1 cellular context compared by ENCODE assay signal in the genomic region with DNA sequence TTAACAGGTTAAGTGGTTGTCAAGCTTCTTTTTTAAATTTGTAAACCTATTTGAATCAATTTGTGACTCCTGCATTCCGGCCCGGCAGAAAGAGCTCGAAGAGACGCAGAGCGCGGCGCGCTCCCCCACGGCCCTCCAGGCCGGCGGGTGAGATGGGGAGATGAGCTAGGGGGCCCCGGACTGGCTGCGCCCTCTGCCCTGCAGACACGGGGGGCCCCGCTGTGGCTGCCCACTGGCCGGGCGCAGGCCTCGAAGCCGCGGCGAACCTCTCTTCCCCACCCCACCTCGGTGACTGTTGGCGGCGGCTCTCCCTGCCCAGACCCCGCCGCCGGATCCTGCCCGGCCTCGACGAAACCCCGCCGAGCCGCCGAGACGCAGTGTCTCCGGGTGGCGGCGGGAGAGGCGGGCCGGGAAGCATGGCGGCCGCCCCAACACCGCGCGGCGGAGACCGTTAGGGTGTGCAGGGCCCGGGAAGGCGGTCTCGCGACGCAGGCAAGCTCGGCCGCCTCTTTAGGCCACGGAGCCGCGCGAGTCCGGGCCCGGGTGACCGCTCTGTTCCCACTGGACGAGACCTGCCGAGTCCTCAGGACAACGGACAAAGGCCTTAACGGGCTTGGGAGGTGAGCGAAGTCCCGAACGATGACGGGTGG.
TF ChIP-seq lines count a peak whose summit lies in the region.

No MANE protein-coding gene starts in this region.

TF ChIP-seq in H1, 55 proteins besides CTCF, POLR2A, EP300 and RAD21:
- no peak for TF ChIP-seq SP4 (IDR thresholded peaks at IDR 0.05; ENCODE audit: low read length)
- no peak for TF ChIP-seq MAFK (IDR thresholded peaks at IDR 0.05; ENCODE audit: low read depth, low read length)
- TF ChIP-seq SRF (IDR thresholded peaks at IDR 0.05; ENCODE audit: low read depth, low read length), result no peak
- TF ChIP-seq CTBP2 (IDR thresholded peaks at IDR 0.05; ENCODE audit: borderline replicate concordance, insufficient read depth, insufficient read length, low read length), result no peak
- TF ChIP-seq SIN3A (conservative IDR thresholded peaks at IDR 0.05 in 1 of 2, IDR thresholded peaks at IDR 0.05 in 1 of 2; ENCODE audit: low read depth in 1 of 2, low read length in 2 of 2), result no peak
- no peak for TF ChIP-seq JUND (IDR thresholded peaks at IDR 0.05; ENCODE audit: low read length)
- no peak for TF ChIP-seq ZNF274 (IDR thresholded peaks at IDR 0.05; ENCODE audit: borderline replicate concordance, extremely low read depth, low read length)
- TF ChIP-seq, protein P1, sequence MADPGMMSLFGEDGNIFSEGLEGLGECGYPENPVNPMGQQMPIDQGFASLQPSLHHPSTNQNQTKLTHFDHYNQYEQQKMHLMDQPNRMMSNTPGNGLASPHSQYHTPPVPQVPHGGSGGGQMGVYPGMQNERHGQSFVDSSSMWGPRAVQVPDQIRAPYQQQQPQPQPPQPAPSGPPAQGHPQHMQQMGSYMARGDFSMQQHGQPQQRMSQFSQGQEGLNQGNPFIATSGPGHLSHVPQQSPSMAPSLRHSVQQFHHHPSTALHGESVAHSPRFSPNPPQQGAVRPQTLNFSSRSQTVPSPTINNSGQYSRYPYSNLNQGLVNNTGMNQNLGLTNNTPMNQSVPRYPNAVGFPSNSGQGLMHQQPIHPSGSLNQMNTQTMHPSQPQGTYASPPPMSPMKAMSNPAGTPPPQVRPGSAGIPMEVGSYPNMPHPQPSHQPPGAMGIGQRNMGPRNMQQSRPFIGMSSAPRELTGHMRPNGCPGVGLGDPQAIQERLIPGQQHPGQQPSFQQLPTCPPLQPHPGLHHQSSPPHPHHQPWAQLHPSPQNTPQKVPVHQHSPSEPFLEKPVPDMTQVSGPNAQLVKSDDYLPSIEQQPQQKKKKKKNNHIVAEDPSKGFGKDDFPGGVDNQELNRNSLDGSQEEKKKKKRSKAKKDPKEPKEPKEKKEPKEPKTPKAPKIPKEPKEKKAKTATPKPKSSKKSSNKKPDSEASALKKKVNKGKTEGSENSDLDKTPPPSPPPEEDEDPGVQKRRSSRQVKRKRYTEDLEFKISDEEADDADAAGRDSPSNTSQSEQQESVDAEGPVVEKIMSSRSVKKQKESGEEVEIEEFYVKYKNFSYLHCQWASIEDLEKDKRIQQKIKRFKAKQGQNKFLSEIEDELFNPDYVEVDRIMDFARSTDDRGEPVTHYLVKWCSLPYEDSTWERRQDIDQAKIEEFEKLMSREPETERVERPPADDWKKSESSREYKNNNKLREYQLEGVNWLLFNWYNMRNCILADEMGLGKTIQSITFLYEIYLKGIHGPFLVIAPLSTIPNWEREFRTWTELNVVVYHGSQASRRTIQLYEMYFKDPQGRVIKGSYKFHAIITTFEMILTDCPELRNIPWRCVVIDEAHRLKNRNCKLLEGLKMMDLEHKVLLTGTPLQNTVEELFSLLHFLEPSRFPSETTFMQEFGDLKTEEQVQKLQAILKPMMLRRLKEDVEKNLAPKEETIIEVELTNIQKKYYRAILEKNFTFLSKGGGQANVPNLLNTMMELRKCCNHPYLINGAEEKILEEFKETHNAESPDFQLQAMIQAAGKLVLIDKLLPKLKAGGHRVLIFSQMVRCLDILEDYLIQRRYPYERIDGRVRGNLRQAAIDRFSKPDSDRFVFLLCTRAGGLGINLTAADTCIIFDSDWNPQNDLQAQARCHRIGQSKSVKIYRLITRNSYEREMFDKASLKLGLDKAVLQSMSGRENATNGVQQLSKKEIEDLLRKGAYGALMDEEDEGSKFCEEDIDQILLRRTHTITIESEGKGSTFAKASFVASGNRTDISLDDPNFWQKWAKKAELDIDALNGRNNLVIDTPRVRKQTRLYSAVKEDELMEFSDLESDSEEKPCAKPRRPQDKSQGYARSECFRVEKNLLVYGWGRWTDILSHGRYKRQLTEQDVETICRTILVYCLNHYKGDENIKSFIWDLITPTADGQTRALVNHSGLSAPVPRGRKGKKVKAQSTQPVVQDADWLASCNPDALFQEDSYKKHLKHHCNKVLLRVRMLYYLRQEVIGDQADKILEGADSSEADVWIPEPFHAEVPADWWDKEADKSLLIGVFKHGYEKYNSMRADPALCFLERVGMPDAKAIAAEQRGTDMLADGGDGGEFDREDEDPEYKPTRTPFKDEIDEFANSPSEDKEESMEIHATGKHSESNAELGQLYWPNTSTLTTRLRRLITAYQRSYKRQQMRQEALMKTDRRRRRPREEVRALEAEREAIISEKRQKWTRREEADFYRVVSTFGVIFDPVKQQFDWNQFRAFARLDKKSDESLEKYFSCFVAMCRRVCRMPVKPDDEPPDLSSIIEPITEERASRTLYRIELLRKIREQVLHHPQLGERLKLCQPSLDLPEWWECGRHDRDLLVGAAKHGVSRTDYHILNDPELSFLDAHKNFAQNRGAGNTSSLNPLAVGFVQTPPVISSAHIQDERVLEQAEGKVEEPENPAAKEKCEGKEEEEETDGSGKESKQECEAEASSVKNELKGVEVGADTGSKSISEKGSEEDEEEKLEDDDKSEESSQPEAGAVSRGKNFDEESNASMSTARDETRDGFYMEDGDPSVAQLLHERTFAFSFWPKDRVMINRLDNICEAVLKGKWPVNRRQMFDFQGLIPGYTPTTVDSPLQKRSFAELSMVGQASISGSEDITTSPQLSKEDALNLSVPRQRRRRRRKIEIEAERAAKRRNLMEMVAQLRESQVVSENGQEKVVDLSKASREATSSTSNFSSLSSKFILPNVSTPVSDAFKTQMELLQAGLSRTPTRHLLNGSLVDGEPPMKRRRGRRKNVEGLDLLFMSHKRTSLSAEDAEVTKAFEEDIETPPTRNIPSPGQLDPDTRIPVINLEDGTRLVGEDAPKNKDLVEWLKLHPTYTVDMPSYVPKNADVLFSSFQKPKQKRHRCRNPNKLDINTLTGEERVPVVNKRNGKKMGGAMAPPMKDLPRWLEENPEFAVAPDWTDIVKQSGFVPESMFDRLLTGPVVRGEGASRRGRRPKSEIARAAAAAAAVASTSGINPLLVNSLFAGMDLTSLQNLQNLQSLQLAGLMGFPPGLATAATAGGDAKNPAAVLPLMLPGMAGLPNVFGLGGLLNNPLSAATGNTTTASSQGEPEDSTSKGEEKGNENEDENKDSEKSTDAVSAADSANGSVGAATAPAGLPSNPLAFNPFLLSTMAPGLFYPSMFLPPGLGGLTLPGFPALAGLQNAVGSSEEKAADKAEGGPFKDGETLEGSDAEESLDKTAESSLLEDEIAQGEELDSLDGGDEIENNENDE (IDR thresholded peaks at IDR 0.05; ENCODE audit: insufficient replicate concordance, low read length), result no peak
- no peak for TF ChIP-seq CEBPB (IDR thresholded peaks at IDR 0.05; ENCODE audit: low read depth, low read length)
- no peak for TF ChIP-seq RNF2 (IDR thresholded peaks at IDR 0.05; ENCODE audit: borderline replicate concordance, low read depth, low read length, missing control alignments, poor library complexity, severe bottlenecking)
- no peak for TF ChIP-seq RXRA (IDR thresholded peaks at IDR 0.05; ENCODE audit: insufficient read depth, low read depth, low read length)
- no peak for TF ChIP-seq NANOG (IDR thresholded peaks at IDR 0.05; ENCODE audit: insufficient read depth, low read depth, low read length, poor library complexity, severe bottlenecking)
- TF ChIP-seq, protein P2, sequence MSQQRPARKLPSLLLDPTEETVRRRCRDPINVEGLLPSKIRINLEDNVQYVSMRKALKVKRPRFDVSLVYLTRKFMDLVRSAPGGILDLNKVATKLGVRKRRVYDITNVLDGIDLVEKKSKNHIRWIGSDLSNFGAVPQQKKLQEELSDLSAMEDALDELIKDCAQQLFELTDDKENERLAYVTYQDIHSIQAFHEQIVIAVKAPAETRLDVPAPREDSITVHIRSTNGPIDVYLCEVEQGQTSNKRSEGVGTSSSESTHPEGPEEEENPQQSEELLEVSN (IDR thresholded peaks at IDR 0.05), result no peak
- no peak for TF ChIP-seq RFX5 (IDR thresholded peaks at IDR 0.05; ENCODE audit: borderline replicate concordance, low read depth, low read length)
- TF ChIP-seq POU5F1 (IDR thresholded peaks at IDR 0.05; ENCODE audit: low read depth, low read length), result no peak
- TF ChIP-seq, protein P3, sequence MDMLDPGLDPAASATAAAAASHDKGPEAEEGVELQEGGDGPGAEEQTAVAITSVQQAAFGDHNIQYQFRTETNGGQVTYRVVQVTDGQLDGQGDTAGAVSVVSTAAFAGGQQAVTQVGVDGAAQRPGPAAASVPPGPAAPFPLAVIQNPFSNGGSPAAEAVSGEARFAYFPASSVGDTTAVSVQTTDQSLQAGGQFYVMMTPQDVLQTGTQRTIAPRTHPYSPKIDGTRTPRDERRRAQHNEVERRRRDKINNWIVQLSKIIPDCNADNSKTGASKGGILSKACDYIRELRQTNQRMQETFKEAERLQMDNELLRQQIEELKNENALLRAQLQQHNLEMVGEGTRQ (IDR thresholded peaks at IDR 0.05; ENCODE audit: low read length), result no peak
- TF ChIP-seq, protein P4, sequence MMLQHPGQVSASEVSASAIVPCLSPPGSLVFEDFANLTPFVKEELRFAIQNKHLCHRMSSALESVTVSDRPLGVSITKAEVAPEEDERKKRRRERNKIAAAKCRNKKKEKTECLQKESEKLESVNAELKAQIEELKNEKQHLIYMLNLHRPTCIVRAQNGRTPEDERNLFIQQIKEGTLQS (IDR thresholded peaks at IDR 0.05; ENCODE audit: insufficient read depth, low read depth, low read length), result no peak
